ENCODE assay signal across 1 cellular context in genomic region chr6:32969685-32970412, GRCh38.
TF ChIP-seq lines count a peak whose summit lies in the region.

No MANE protein-coding gene starts in this region.

TF ChIP-seq in K562, 482 proteins besides CTCF, POLR2A, EP300 and RAD21 (continued from another document and continues in another):
- TF ChIP-seq HES1 (IDR thresholded peaks at IDR 0.05; ENCODE audit: low read depth) (0 out of 2 replicates have a peak, but pooled peaks have one; percentile 21), HNRNPH1 (optimal IDR thresholded peaks at IDR 0.05; ENCODE audit: low read depth, low read length) (no peak), ZNF699 (CRISPR knock-in tag; IDR thresholded peaks at IDR 0.05; ENCODE audit: insufficient replicate concordance) (no peak), ETS2 (tag; IDR thresholded peaks at IDR 0.05; ENCODE audit: borderline replicate concordance, poor library complexity, severe bottlenecking) (no peak), DACH1 (IDR thresholded peaks at IDR 0.05; ENCODE audit: partially characterized antibody) (no peak), SIN3A (IDR thresholded peaks at IDR 0.05; ENCODE audit: borderline replicate concordance in 2 of 2, control insufficient read depth in 1 of 2, low read depth in 2 of 2, low read length in 2 of 2) (no peak; a peak in 1 of 4 replicates), CXXC5 (CRISPR knock-in tag; IDR thresholded peaks at IDR 0.05) (peak; percentile 58), ZNF311 (CRISPR knock-in tag; IDR thresholded peaks at IDR 0.05) (no peak), BDP1 (IDR thresholded peaks at IDR 0.05; ENCODE audit: insufficient read depth, insufficient read length) (no peak), SRSF9 (IDR thresholded peaks at IDR 0.05; ENCODE audit: borderline replicate concordance, low read depth, low read length) (no peak), CGGBP1 (CRISPR knock-in tag; IDR thresholded peaks at IDR 0.05) (no peak), ATF1 (CRISPR knock-in tag; IDR thresholded peaks at IDR 0.05) (no peak), ATF1 (tag; IDR thresholded peaks at IDR 0.05) (peak; percentile 78), KLF1 (tag; IDR thresholded peaks at IDR 0.05) (no peak), HDAC2 (IDR thresholded peaks at IDR 0.05) (peak; percentile 98), ZC3H11A (IDR thresholded peaks at IDR 0.05; ENCODE audit: low read depth, low read length) (no peak), IRF9 (tag; IDR thresholded peaks at IDR 0.05) (no peak), CBFB (CRISPR knock-in tag; IDR thresholded peaks at IDR 0.05) (no peak), C11orf30 (IDR thresholded peaks at IDR 0.05; ENCODE audit: low read depth) (no peak), POLR2H (tag; IDR thresholded peaks at IDR 0.05; ENCODE audit: low read depth) (no peak), POLR3G (IDR thresholded peaks at IDR 0.05; ENCODE audit: extremely low read depth, insufficient read length, insufficient replicate concordance) (no peak), NELFE (IDR thresholded peaks at IDR 0.05; ENCODE audit: insufficient read depth, insufficient read length) (no peak), YY1 (IDR thresholded peaks at IDR 0.05; ENCODE audit: borderline replicate concordance in 1 of 3, control insufficient read depth in 1 of 3, extremely low read depth in 1 of 3, insufficient read depth in 3 of 3, insufficient read length in 1 of 3, insufficient replicate concordance in 2 of 3, low read depth in 1 of 3, low read length in 2 of 3) (peak; percentile 82 to 96 (median 89)), HDAC3 (IDR thresholded peaks at IDR 0.05; ENCODE audit: borderline replicate concordance, partially characterized antibody) (no peak), ARID4B (CRISPR knock-in tag; IDR thresholded peaks at IDR 0.05) (0 out of 2 replicates have a peak, but pooled peaks have one; percentile 34), TSC22D4 (tag; IDR thresholded peaks at IDR 0.05) (no peak), PKNOX1 (IDR thresholded peaks at IDR 0.05) (no peak), HMG20A (CRISPR knock-in tag; conservative IDR thresholded peaks at IDR 0.05) (no peak), TEAD4 (IDR thresholded peaks at IDR 0.05; ENCODE audit: low read length) (peak; percentile 7), TEAD4 (CRISPR knock-in tag; IDR thresholded peaks at IDR 0.05; ENCODE audit: borderline replicate concordance) (no peak), ID3 (CRISPR knock-in tag; IDR thresholded peaks at IDR 0.05) (no peak), ID3 (tag; IDR thresholded peaks at IDR 0.05) (peak; percentile 93), E2F5 (CRISPR knock-in tag; IDR thresholded peaks at IDR 0.05) (peak; percentile 57; the same call in 1 of the 2 replicates), FUS (optimal IDR thresholded peaks at IDR 0.05; ENCODE audit: low read depth, low read length) (no peak), KLF13 (tag; IDR thresholded peaks at IDR 0.05; ENCODE audit: borderline replicate concordance, low read depth) (no peak), FOXJ3 (CRISPR knock-in tag; IDR thresholded peaks at IDR 0.05) (no peak), IRF2 (CRISPR knock-in tag; IDR thresholded peaks at IDR 0.05) (no peak), HIVEP1 (CRISPR knock-in tag; IDR thresholded peaks at IDR 0.05) (peak; percentile 4; the same call in 1 of the 2 replicates), STAT5A (IDR thresholded peaks at IDR 0.05; ENCODE audit: borderline replicate concordance, low read length) (no peak; the same call in 1 of the 2 replicates), NFE2L1 (tag; IDR thresholded peaks at IDR 0.05; ENCODE audit: borderline replicate concordance, low read depth) (peak; percentile 98), CREB5 (CRISPR knock-in tag; IDR thresholded peaks at IDR 0.05) (peak; percentile 9; the same call in 1 of the 2 replicates), TCF3 (CRISPR knock-in tag; IDR thresholded peaks at IDR 0.05) (peak; percentile 13; the same call in 1 of the 2 replicates), CBFA2T3 (IDR thresholded peaks at IDR 0.05) (peak; percentile 52; the same call in 1 of the 2 replicates), HDAC1 (IDR thresholded peaks at IDR 0.05) (peak; percentile 79 to 96; a peak in 3 of 4 replicates), FOXK1 (CRISPR knock-in tag; IDR thresholded peaks at IDR 0.05; ENCODE audit: borderline replicate concordance) (0 out of 2 replicates have a peak, but pooled peaks have one; percentile 5), PHB (CRISPR knock-in tag; IDR thresholded peaks at IDR 0.05) (no peak), MLX (CRISPR knock-in tag; conservative IDR thresholded peaks at IDR 0.05) (peak in 1 of 2 experiments; percentile 57; a peak in 1 of 4 replicates), MED1 (CRISPR knock-in tag; IDR thresholded peaks at IDR 0.05; ENCODE audit: borderline replicate concordance) (no peak), KAT2B (IDR thresholded peaks at IDR 0.05; ENCODE audit: low read depth, low read length) (no peak), VEZF1 (CRISPR knock-in tag; IDR thresholded peaks at IDR 0.05) (no peak), ZNF511 (CRISPR knock-in tag; IDR thresholded peaks at IDR 0.05) (no peak), ZNF217 (CRISPR knock-in tag; IDR thresholded peaks at IDR 0.05) (no peak), ZNF707 (CRISPR knock-in tag; conservative IDR thresholded peaks at IDR 0.05) (no peak), ILK (tag; IDR thresholded peaks at IDR 0.05; ENCODE audit: borderline replicate concordance, low read depth) (no peak), ZNF740 (CRISPR knock-in tag; IDR thresholded peaks at IDR 0.05) (0 out of 2 replicates have a peak, but pooled peaks have one; percentile 5), ZNF740 (tag; IDR thresholded peaks at IDR 0.05) (peak in 1 of 2 experiments; percentile 83; a peak in 2 of 4 replicates), SPI1 (IDR thresholded peaks at IDR 0.05; ENCODE audit: borderline replicate concordance, low read depth, low read length) (no peak), CREM (IDR thresholded peaks at IDR 0.05; ENCODE audit: low read depth) (0 out of 2 replicates have a peak, but pooled peaks have one; percentile 17)
